Comparison of ENCODE assay signal across 1 cellular context in genomic region chr3:10338164-10338470, GRCh38.
TF ChIP-seq lines count a peak whose summit lies in the region.

No MANE protein-coding gene starts in this region.

TF ChIP-seq in H1, 55 proteins besides CTCF, POLR2A, EP300 and RAD21:
- TF ChIP-seq HDAC2 (IDR thresholded peaks at IDR 0.05; ENCODE audit: borderline replicate concordance in 1 of 2, low read depth in 2 of 2, low read length in 2 of 2) (no peak), CHD7 (IDR thresholded peaks at IDR 0.05; ENCODE audit: insufficient replicate concordance, low read length) (no peak), TEAD4 (IDR thresholded peaks at IDR 0.05; ENCODE audit: low read depth, low read length) (no peak), CTBP2 (IDR thresholded peaks at IDR 0.05; ENCODE audit: borderline replicate concordance, insufficient read depth, insufficient read length, low read length) (no peak), MAX (IDR thresholded peaks at IDR 0.05) (no peak), MAFK (IDR thresholded peaks at IDR 0.05; ENCODE audit: low read depth, low read length) (no peak)
